In the genomic region with DNA sequence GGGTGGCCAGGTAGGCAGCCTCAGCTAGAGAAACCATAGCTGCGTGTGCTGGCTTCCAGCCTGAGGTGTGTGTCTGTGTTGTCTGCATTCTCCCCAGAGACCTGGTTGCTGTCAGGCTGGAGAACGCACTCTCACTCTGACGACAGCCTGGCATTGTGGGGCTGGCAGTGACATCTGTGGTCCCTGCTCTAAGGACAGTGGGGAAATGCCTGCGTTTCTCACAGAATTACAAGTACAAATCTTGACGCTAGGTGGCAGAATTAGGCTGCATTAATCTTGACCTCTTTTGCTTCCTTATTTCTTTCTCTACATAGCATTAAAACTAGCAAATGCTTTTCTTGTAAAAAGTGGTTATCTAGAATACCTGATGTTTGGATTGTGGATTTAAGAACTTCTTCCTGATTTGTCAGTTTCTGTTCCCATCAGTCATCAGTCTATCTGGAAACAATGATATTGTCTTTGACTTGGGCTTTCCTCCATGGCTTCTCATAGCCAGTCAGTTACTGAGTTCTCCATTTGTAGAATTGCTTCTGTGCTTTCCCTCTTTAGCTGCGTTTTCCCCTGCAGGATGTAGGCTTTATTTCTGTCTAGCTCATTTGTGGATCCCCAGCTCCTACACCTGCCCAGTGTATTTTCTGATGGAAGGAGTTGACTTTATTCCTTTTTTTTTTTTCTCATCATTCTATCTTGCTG, we compare ENCODE assay signal across 8 cellular contexts.
A peak's percentile ranks its signal among the peaks of the same experiment; 100 is the strongest.
DNase-seq lines count a peak whose midpoint lies in the region; ATAC-seq and TF ChIP-seq lines count a peak whose summit lies in the region.

No MANE protein-coding gene starts in this region.

- H3K9me2 ChIP-seq in PC-9 (ENCODE audit: insufficient read depth) = no peaks in the 10 kb centered on the region

- no peaks in the 10 kb centered on the region for H3K36me3 ChIP-seq in PC-9 (ENCODE audit: low read depth)

- POLR2A ChIA-PET in PC-9 (lab: Charles Lee; ENCODE audit: unreplicated experiment) = no interaction called here

- CTCF ChIA-PET in PC-9 (lab: Charles Lee) = interaction anchor here (0.7 kb wide), 1 partner anchor 298 kb away, joined by 3 read pairs; no protein-coding TSS in a partner anchor

- H3K4me1 ChIP-seq in PC-9 (replicated peaks; ENCODE audit: insufficient read depth) = no peaks in the 10 kb centered on the region

- BruUV-seq in PC-9 (replicated peaks; lab: Mats Ljungman, UMichigan) = no TSS peak

- TF ChIP-seq CTCF in PC-9 (conservative IDR thresholded peaks at IDR 0.05) (peak; percentile 72), choroid plexus epithelial cell (conservative IDR thresholded peaks at IDR 0.05; ENCODE audit: low read depth, low read length) (peak; percentile 70)

- H3K9me3 ChIP-seq in PC-9 (ENCODE audit: insufficient read depth, low read depth) = no peaks in the 10 kb centered on the region

- H3K4me3 ChIP-seq in PC-9 (no peak overlapping the region), choroid plexus epithelial cell (ENCODE audit: low read depth, low read length) (no peak overlapping the region)

- no peak overlapping the region for H2AFZ ChIP-seq in PC-9

- intact Hi-C loops in PC-9 (cut with micrococcal nuclease; ENCODE audit: unreplicated experiment) = loop anchor here (1.0 to 5.0 kb wide), 4 partner anchors 115 to 767 kb away; no protein-coding TSS in a partner anchor

- no peaks in the 10 kb centered on the region for H3K27me3 ChIP-seq in PC-9 (ENCODE audit: insufficient read depth, low read depth)

- DNase-seq in NCI-H1417 (lab: John Stamatoyannopoulos, UW) (peak; percentile 9 to 67 (median 51)), NCI-H1417 treated with DMSO at 0.1 percent for 48 hours (lab: John Stamatoyannopoulos, UW) (no peak), HPDE6-E6E7 (ENCODE audit: extremely low spot score) (peak; percentile 25), PC-9 (peak; percentile 18 to 47), choroid plexus epithelial cell (ENCODE audit: low read depth) (peak; percentile 79), kidney glomerular epithelial cell (lab: John Stamatoyannopoulos, UW) (peak; percentile 84), superior temporal gyrus (ENCODE audit: extremely low spot score) (peak; percentile 97)

- no peaks in the 10 kb centered on the region for H4K20me1 ChIP-seq in PC-9 (ENCODE audit: insufficient read depth)

- no peak overlapping the region for H3K27ac ChIP-seq in PC-9

- no peaks in the 10 kb centered on the region for H3K79me2 ChIP-seq in PC-9 (ENCODE audit: low read depth)

- H3K4me2 ChIP-seq in PC-9 = no peak overlapping the region

- ATAC-seq in GM21360 (IDR thresholded peaks at IDR 0.05; ENCODE audit: unreplicated experiment) = peak; percentile 65

- H3F3A ChIP-seq in PC-9 (ENCODE audit: insufficient read depth, low read depth) = no peaks in the 10 kb centered on the region
